9 cellular contexts compared by ENCODE assay signal in genomic region chr1:50308883-50309282, GRCh38.
A peak's percentile ranks its signal among the peaks of the same experiment; 100 is the strongest.
DNase-seq lines count a peak whose midpoint lies in the region; ATAC-seq and TF ChIP-seq lines count a peak whose summit lies in the region.
"Had no signal": no experiment of that assay in that cellular context is flagged by ENCODE, and none has a peak within 500 bp of the region (broad histone marks: within the 10 kb centered on the region; RNA-seq: fewer than 3 reads in every experiment).

No MANE protein-coding gene starts in this region.

- WGBS in liver = 25% methylated on average over 7 of the region's 7 CpGs

- H3K36me3 Mint-ChIP-seq in CD8-positive, alpha-beta T cell = no peaks in the 10 kb centered on the region

- H3K4me1 Mint-ChIP-seq in CD8-positive, alpha-beta T cell (ENCODE audit: low read depth) = no peaks in the 10 kb centered on the region

- no peak for ATAC-seq in CD8-positive, alpha-beta T cell
- ATAC-seq: activated CD4-positive, CD25-positive, alpha-beta regulatory T cell treated with anti-CD3 and anti-CD28 coated beads, Interleukin-2, amount 50 U/mL, for 24 hours had no signal

- TF ChIP-seq CTCF in liver (IDR thresholded peaks at IDR 0.05; ENCODE audit: low read depth, low read length, missing input control) = no peak
- TF ChIP-seq CTCF in CD8-positive, alpha-beta T cell (IDR thresholded peaks at IDR 0.05) = no peak

- H2AFZ ChIP-seq in Karpas-422 (ENCODE audit: low read length) = no peak overlapping the region

- H3K36me3 ChIP-seq in Karpas-422 (ENCODE audit: insufficient read depth, low read length) (no peaks in the 10 kb centered on the region), liver (ENCODE audit: control insufficient read depth in 4 of 4, insufficient read depth in 3 of 4, low read depth in 1 of 4, low read length in 3 of 4) (no peaks in the 10 kb centered on the region)
- H3K36me3 ChIP-seq in CD8-positive, alpha-beta T cell (ENCODE audit: insufficient read depth, low read length) = no peaks in the 10 kb centered on the region

- DNase-seq in GM03348 (ENCODE audit: low spot score) = peak; percentile 35
- DNase-seq in Karpas-422 = peak; percentile 82
- peak; percentile 85 for DNase-seq in astrocyte of the hippocampus (ENCODE audit: low read depth, low spot score)
- DNase-seq in CD8-positive, alpha-beta T cell = no peak
- no peak for DNase-seq in NCI-H1417 (lab: John Stamatoyannopoulos, UW)
- no peak for DNase-seq in DMS153 (lab: John Stamatoyannopoulos, UW)
- no peak for DNase-seq in NCI-H345 (lab: John Stamatoyannopoulos, UW)

- CTCF ChIA-PET in CD8-positive, alpha-beta T cell (lab: Charles Lee) = no interaction called here

- H3K27me3 ChIP-seq in Karpas-422 (ENCODE audit: low read length) (no peaks in the 10 kb centered on the region), liver (ENCODE audit: control insufficient read depth in 4 of 4, insufficient read depth in 4 of 4, low read length in 3 of 4) (no peaks in the 10 kb centered on the region)
- peaks cover 2% of the 10 kb centered on the region for H3K27me3 ChIP-seq in CD8-positive, alpha-beta T cell (ENCODE audit: insufficient read depth, low read length)

- POLR2A ChIA-PET in CD8-positive, alpha-beta T cell (lab: Charles Lee) = no interaction called here

- H3K4me2 ChIP-seq in Karpas-422 (ENCODE audit: low read depth, low read length, poor library complexity, severe bottlenecking) = no peak overlapping the region

- H3K4me3 Mint-ChIP-seq in CD8-positive, alpha-beta T cell = no peak overlapping the region

- no peak overlapping the region for H3K4me3 ChIP-seq in Karpas-422 (ENCODE audit: low read length)
- H3K4me3 ChIP-seq in liver (ENCODE audit: low read depth in 1 of 3, low read length in 3 of 3) = no peak overlapping the region
- no peak overlapping the region for H3K4me3 ChIP-seq in CD8-positive, alpha-beta T cell (ENCODE audit: low read depth, low read length)

- H3K9ac ChIP-seq in Karpas-422 (ENCODE audit: low read length) (no peak overlapping the region), liver (ENCODE audit: low read depth in 1 of 2, low read length in 2 of 2) (no peak overlapping the region)

- H3K27ac Mint-ChIP-seq in CD8-positive, alpha-beta T cell = no peak overlapping the region

- TF ChIP-seq RAD21 in liver (IDR thresholded peaks at IDR 0.05) = no peak

- no peaks in the 10 kb centered on the region for H3K4me1 ChIP-seq in Karpas-422 (ENCODE audit: low read length)
- no peaks in the 10 kb centered on the region for H3K4me1 ChIP-seq in liver (ENCODE audit: control insufficient read depth in 4 of 4, insufficient read depth in 4 of 4, low read length in 3 of 4)
- H3K4me1 ChIP-seq in CD8-positive, alpha-beta T cell (ENCODE audit: insufficient read depth, low read length) = no peaks in the 10 kb centered on the region

- H3K27ac ChIP-seq in Karpas-422 (ENCODE audit: low read length) (no peak overlapping the region), liver (ENCODE audit: low read depth in 1 of 2, low read length in 2 of 2) (no peak overlapping the region)
- H3K27ac ChIP-seq in CD8-positive, alpha-beta T cell (ENCODE audit: low read depth, low read length) = no peak overlapping the region

- H3K79me2 ChIP-seq in Karpas-422 (ENCODE audit: low read length) = no peaks in the 10 kb centered on the region

- H4K20me1 ChIP-seq in Karpas-422 (ENCODE audit: insufficient read depth, low read depth, low read length) = no peaks in the 10 kb centered on the region

- H3K9me3 ChIP-seq in Karpas-422 (ENCODE audit: low read length) (no peaks in the 10 kb centered on the region), liver (ENCODE audit: control insufficient read depth in 4 of 4, low read length in 3 of 4) (no peaks in the 10 kb centered on the region)
- H3K9me3 ChIP-seq in CD8-positive, alpha-beta T cell (ENCODE audit: low read length) = no peaks in the 10 kb centered on the region

- H3K27me3 Mint-ChIP-seq in CD8-positive, alpha-beta T cell (ENCODE audit: low read depth) = peaks cover 17% of the 10 kb centered on the region

- intact Hi-C loops in CD8-positive, alpha-beta T cell (cut with DNase I, micrococcal nuclease) = no loop called here

- H3K9me3 Mint-ChIP-seq in CD8-positive, alpha-beta T cell = no peaks in the 10 kb centered on the region

- H3K9me2 ChIP-seq in Karpas-422 (replicated peaks; ENCODE audit: insufficient read depth, low read length) = no peaks in the 10 kb centered on the region

TF ChIP-seq in liver, 16 proteins besides CTCF, POLR2A, EP300 and RAD21:
- TF ChIP-seq RXRA (IDR thresholded peaks at IDR 0.05) (no peak), REST (IDR thresholded peaks at IDR 0.05) (peak; percentile 99)

Comparison
In these comparisons a context has a peak if more than half of its experiments do, and no peak if none do; other contexts are left out.
1. DNase-seq: peak in GM03348 (single experiment), Karpas-422 (single experiment) and astrocyte of the hippocampus (single experiment); none in CD8-positive, alpha-beta T cell (0 of 7), NCI-H1417 (0 of 3), DMS153 (single experiment) and NCI-H345 (single experiment).